ENCODE assay signal across 26 cellular contexts in genomic region chr2:106969777-106970176, GRCh38.
"Had no signal": no experiment of that assay in that cellular context is flagged by ENCODE, and none has a peak within 500 bp of the region (broad histone marks: within the 10 kb centered on the region; RNA-seq: fewer than 3 reads in every experiment).

No MANE protein-coding gene starts in this region.

- ATAC-seq: mucosa of descending colon; naive thymus-derived CD4-positive, alpha-beta T cell; natural killer cell treated with Interleukin-12 subunit alpha and Interleukin-12 subunit beta and Interleukin-15 and Interleukin-18, amount 100 ng/mL, for 72 hours; pancreas; right cardiac atrium; stimulated activated effector memory CD8-positive, alpha-beta T cell treated with anti-CD3 and anti-CD28 coated beads, Interleukin-12 subunit alpha, Interleukin-12 subunit beta, amount 100 ng/mL, for 72 hours; upper lobe of right lung had no signal

- FAIRE-seq: pancreas, small intestine had no signal

- H3K4me3 Mint-ChIP-seq: naive thymus-derived CD4-positive, alpha-beta T cell; natural killer cell treated with Interleukin-12 subunit alpha and Interleukin-12 subunit beta and Interleukin-15 and Interleukin-18, amount 100 ng/mL, for 72 hours; stimulated activated effector memory CD8-positive, alpha-beta T cell treated with anti-CD3 and anti-CD28 coated beads, Interleukin-12 subunit alpha, Interleukin-12 subunit beta, amount 100 ng/mL, for 72 hours; stimulated activated naive CD8-positive, alpha-beta T cell treated with anti-CD3 and anti-CD28 coated beads, Interleukin-15, Interleukin-2, amounts not matched to agents 100 ng/mL and 50 ng/mL, for 24 hours had no signal

- H3K36me3 Mint-ChIP-seq: naive thymus-derived CD4-positive, alpha-beta T cell; natural killer cell treated with Interleukin-12 subunit alpha and Interleukin-12 subunit beta and Interleukin-15 and Interleukin-18, amount 100 ng/mL, for 72 hours; stimulated activated effector memory CD8-positive, alpha-beta T cell treated with anti-CD3 and anti-CD28 coated beads, Interleukin-12 subunit alpha, Interleukin-12 subunit beta, amount 100 ng/mL, for 72 hours had no signal

- H3K79me2 ChIP-seq: hepatocyte had no signal

- H3K27ac ChIP-seq: left ventricle myocardium inferior, pancreas, prostate gland, sigmoid colon, spleen, suprapubic skin, thoracic aorta, tibial artery, upper lobe of right lung, uterus had no signal

- H3K4me1 Mint-ChIP-seq: naive thymus-derived CD4-positive, alpha-beta T cell; stimulated activated effector memory CD8-positive, alpha-beta T cell treated with anti-CD3 and anti-CD28 coated beads, Interleukin-12 subunit alpha, Interleukin-12 subunit beta, amount 100 ng/mL, for 72 hours had no signal

- H3K4me1 ChIP-seq: left ventricle myocardium inferior, pancreas, prostate gland, spleen, suprapubic skin, tibial artery, upper lobe of right lung, uterus had no signal

- H3K27me3 Mint-ChIP-seq: natural killer cell treated with Interleukin-12 subunit alpha and Interleukin-12 subunit beta and Interleukin-15 and Interleukin-18, amount 100 ng/mL, for 72 hours had no signal

- H3K36me3 ChIP-seq: left ventricle myocardium inferior, pancreas, prostate gland, sigmoid colon, spleen, suprapubic skin, thoracic aorta, tibial artery, upper lobe of right lung, uterus had no signal

- H3K27ac Mint-ChIP-seq: naive thymus-derived CD4-positive, alpha-beta T cell; natural killer cell treated with Interleukin-12 subunit alpha and Interleukin-12 subunit beta and Interleukin-15 and Interleukin-18, amount 100 ng/mL, for 72 hours; stimulated activated effector memory CD8-positive, alpha-beta T cell treated with anti-CD3 and anti-CD28 coated beads, Interleukin-12 subunit alpha, Interleukin-12 subunit beta, amount 100 ng/mL, for 72 hours; stimulated activated naive CD8-positive, alpha-beta T cell treated with anti-CD3 and anti-CD28 coated beads, Interleukin-15, Interleukin-2, amounts not matched to agents 100 ng/mL and 50 ng/mL, for 24 hours had no signal

- H3K4me2 ChIP-seq: hepatocyte had no signal

- H3K4me3 ChIP-seq: hepatocyte, left ventricle myocardium inferior, lung, mucosa of descending colon, pancreas, prostate gland, sigmoid colon, spleen, suprapubic skin, thoracic aorta, tibial artery, upper lobe of right lung, uterus had no signal

- H2AFZ ChIP-seq: hepatocyte had no signal

- H3K27me3 ChIP-seq: hepatocyte, pancreas, sigmoid colon, spleen, suprapubic skin, tibial artery, upper lobe of right lung, uterus had no signal

- H3K9me3 ChIP-seq: left ventricle myocardium inferior, mucosa of descending colon, pancreas, prostate gland, sigmoid colon, spleen, suprapubic skin, thoracic aorta, tibial artery, upper lobe of right lung, uterus had no signal

- DNase-seq: islet precursor cell; left ventricle myocardium inferior; midbrain; mucosa of descending colon; naive thymus-derived CD4-positive, alpha-beta T cell; pancreas; posterior cingulate gyrus; retina; right cardiac atrium; sigmoid colon; small intestine; spleen; stimulated activated CD4-positive, alpha-beta T cell treated with anti-CD3 and anti-CD28 coated beads, Interleukin-4, amount 100 ng/mL, for 24 hours; stimulated activated naive CD4-positive, alpha-beta T cell; tibial artery; trophoblast cell; upper lobe of right lung; uterus had no signal
